1 cellular context compared by ENCODE assay signal in genomic region chr6:66289889-66290288, GRCh38.
TF ChIP-seq lines count a peak whose summit lies in the region.

No MANE protein-coding gene starts in this region.

TF ChIP-seq in H1, 55 proteins besides CTCF, POLR2A, EP300 and RAD21 (continued from another document):
- TF ChIP-seq USF2 (IDR thresholded peaks at IDR 0.05; ENCODE audit: low read length) (no peak), BCL11A (IDR thresholded peaks at IDR 0.05; ENCODE audit: low read depth in 2 of 2, low read length in 2 of 2) (peak in 1 of 2 experiments; percentile 57)
